8 cellular contexts compared by ENCODE assay signal in the genomic region with DNA sequence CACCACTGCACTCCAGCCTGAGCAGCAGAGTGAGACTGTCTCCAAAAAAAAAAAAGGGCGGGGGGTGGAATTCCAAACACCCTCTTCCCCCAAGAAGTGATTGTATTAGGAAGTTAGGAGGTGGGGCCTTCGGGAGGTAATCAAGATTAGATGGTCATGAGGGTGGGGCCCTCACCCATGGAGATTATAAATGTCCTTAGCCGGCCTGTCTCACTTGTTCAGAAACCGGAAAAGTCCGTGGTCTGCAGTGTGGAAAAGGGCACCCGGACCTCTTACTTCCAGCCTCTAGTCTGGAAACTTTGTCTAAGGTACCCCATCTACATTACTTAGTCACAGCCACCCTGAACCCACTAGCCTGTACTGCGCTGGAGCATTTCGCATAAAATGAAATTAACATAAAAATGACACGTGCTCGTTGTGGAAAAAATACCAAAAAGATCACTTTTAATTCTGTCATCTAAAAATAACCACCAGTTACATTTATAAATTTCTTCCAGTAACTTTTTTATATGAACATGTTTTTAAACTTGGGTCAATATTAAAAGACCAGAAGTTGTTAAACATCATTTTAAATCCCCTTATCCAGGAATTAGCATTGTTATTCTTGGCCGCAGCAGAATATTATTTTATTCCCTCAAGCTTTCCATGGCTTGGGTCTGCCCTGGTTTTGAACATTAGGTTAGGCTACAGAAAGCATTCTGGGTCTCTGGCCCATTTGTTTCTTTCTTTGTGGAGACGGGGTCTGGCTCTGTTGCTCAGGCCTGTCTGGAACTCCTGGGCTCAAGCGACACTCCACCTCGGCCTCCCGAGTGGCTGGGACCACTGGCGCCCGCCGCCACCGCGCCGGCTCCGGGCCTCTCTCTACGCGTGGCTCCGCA. TPM values are rescaled to one million over a fixed set of nuclear protein-coding genes. Genes with fewer than 3 reads are reported as not detected.
DNase-seq lines count a peak whose midpoint lies in the region; ATAC-seq and TF ChIP-seq lines count a peak whose summit lies in the region.

No MANE protein-coding gene starts in this region.

- H3K4me3 ChIP-seq in skeletal muscle cell (ENCODE audit: low read depth, low read length): peak overlapping the region; percentile 68

- peak; percentile 32 for DNase-seq in stimulated activated CD4-positive, alpha-beta T cell treated with anti-CD3 and anti-CD28 coated beads, Interleukin-15, amount 100 ng/mL, for 24 hours
- no peak for DNase-seq in stimulated activated CD4-positive, alpha-beta T cell treated with anti-CD3 and anti-CD28 coated beads, Interleukin-1b, Interleukin-23, amount 100 ng/mL, for 48 hours
- DNase-seq in activated CD8-positive, alpha-beta T cell treated with anti-CD3 and anti-CD28 coated beads, Interleukin-2, amount 10 ng/mL, durations not matched to agents 7 days and 5 days: no peak
- DNase-seq in glutamatergic neuron (no peak), skeletal muscle cell (ENCODE audit: low read depth) (no peak), dedifferentiated amniotic fluid mesenchymal stem cell (ENCODE audit: extremely low spot score) (no peak), NCI-H2107 treated with DMSO at 0.1 percent for 48 hours (lab: John Stamatoyannopoulos, UW; ENCODE audit: unreplicated experiment) (no peak)

- CTCF ChIA-PET in activated CD8-positive, alpha-beta T cell treated with anti-CD3 and anti-CD28 coated beads, Interleukin-2, amount 10 ng/mL, durations not matched to agents 7 days and 5 days (lab: Charles Lee): interaction anchor here (0.6 kb wide), 1 partner anchor 1055 kb away, joined by 3 read pairs; no protein-coding TSS in a partner anchor

- no peaks in the 10 kb centered on the region for H3K9me3 Mint-ChIP-seq in activated CD8-positive, alpha-beta T cell treated with anti-CD3 and anti-CD28 coated beads, Interleukin-2, amount 10 ng/mL, durations not matched to agents 7 days and 5 days (ENCODE audit: insufficient read depth)
- peaks cover 8% of the 10 kb centered on the region for H3K9me3 Mint-ChIP-seq in glutamatergic neuron (ENCODE audit: unreplicated experiment)

- TF ChIP-seq CTCF in glutamatergic neuron (IDR thresholded peaks at IDR 0.05; ENCODE audit: partially characterized antibody, unreplicated experiment): no peak

- no peak for ATAC-seq in activated CD8-positive, alpha-beta T cell treated with anti-CD3 and anti-CD28 coated beads, Interleukin-2, amount 10 ng/mL, durations not matched to agents 7 days and 5 days
- no peak for ATAC-seq in GM18909 (IDR thresholded peaks at IDR 0.05; ENCODE audit: poor library complexity, unreplicated experiment)

- H3K4me1 Mint-ChIP-seq in activated CD8-positive, alpha-beta T cell treated with anti-CD3 and anti-CD28 coated beads, Interleukin-2, amount 10 ng/mL, durations not matched to agents 7 days and 5 days (ENCODE audit: low read depth): peaks cover 31% of the 10 kb centered on the region
- peaks cover 12% of the 10 kb centered on the region for H3K4me1 Mint-ChIP-seq in glutamatergic neuron (ENCODE audit: low read depth, unreplicated experiment)

- no peaks in the 10 kb centered on the region for H3K27me3 Mint-ChIP-seq in activated CD8-positive, alpha-beta T cell treated with anti-CD3 and anti-CD28 coated beads, Interleukin-2, amount 10 ng/mL, durations not matched to agents 7 days and 5 days (ENCODE audit: low read depth)
- H3K27me3 Mint-ChIP-seq in glutamatergic neuron (ENCODE audit: unreplicated experiment): peaks cover 12% of the 10 kb centered on the region

- peak overlapping the region; percentile 96 for H3K4me3 Mint-ChIP-seq in activated CD8-positive, alpha-beta T cell treated with anti-CD3 and anti-CD28 coated beads, Interleukin-2, amount 10 ng/mL, durations not matched to agents 7 days and 5 days
- peak overlapping the region; percentile 95 for H3K4me3 Mint-ChIP-seq in glutamatergic neuron (ENCODE audit: unreplicated experiment)

- POLR2A ChIA-PET in activated CD8-positive, alpha-beta T cell treated with anti-CD3 and anti-CD28 coated beads, Interleukin-2, amount 10 ng/mL, durations not matched to agents 7 days and 5 days (lab: Charles Lee): interaction anchor here (0.8 to 1.6 kb wide), 13 partner anchors 9 to 1335 kb away, joined by 3 to 11 read pairs (median 5); partner anchors contain the start of genes CDK20 and SECISBP2

- peak overlapping the region; percentile 99 for H3K27ac Mint-ChIP-seq in activated CD8-positive, alpha-beta T cell treated with anti-CD3 and anti-CD28 coated beads, Interleukin-2, amount 10 ng/mL, durations not matched to agents 7 days and 5 days
- H3K27ac Mint-ChIP-seq in glutamatergic neuron (ENCODE audit: unreplicated experiment): peak overlapping the region; percentile 90

- peaks cover 57% of the 10 kb centered on the region for H3K36me3 Mint-ChIP-seq in activated CD8-positive, alpha-beta T cell treated with anti-CD3 and anti-CD28 coated beads, Interleukin-2, amount 10 ng/mL, durations not matched to agents 7 days and 5 days (ENCODE audit: low read depth)
- no peaks in the 10 kb centered on the region for H3K36me3 Mint-ChIP-seq in glutamatergic neuron (ENCODE audit: unreplicated experiment)

RNA-seq across cellular contexts. Expression of gene CKS2, which starts 1.1 kb away (rescaled TPM):
- 100 to 1,000 TPM; 204 TPM for total RNA-seq in activated CD8-positive, alpha-beta T cell treated with anti-CD3 and anti-CD28 coated beads, Interleukin-2, amount 10 ng/mL, durations not matched to agents 7 days and 5 days
- total RNA-seq in glutamatergic neuron (ENCODE audit: unreplicated experiment): 48.7 TPM

RNA-seq across cellular contexts. Expression of gene SECISBP2, which starts 8.5 kb away (rescaled TPM):
- 10 to 100 TPM; 35.8 to 37.5 TPM for total RNA-seq in activated CD8-positive, alpha-beta T cell treated with anti-CD3 and anti-CD28 coated beads, Interleukin-2, amount 10 ng/mL, durations not matched to agents 7 days and 5 days
- 86.4 TPM for total RNA-seq in glutamatergic neuron (ENCODE audit: unreplicated experiment)
